Comparison of ENCODE assay signal across 29 cellular contexts in genomic region chr13:83810136-83810535, GRCh38.
"Had no signal": no experiment of that assay in that cellular context is flagged by ENCODE, and none has a peak within 500 bp of the region (broad histone marks: within the 10 kb centered on the region; RNA-seq: fewer than 3 reads in every experiment).

No MANE protein-coding gene starts in this region.

- H3K36me3 ChIP-seq: colonic mucosa, heart left ventricle, lower lobe of right lung, neutrophil, ovary, prostate gland, sigmoid colon, tibial artery, upper lobe of right lung had no signal

- H3K27me3 Mint-ChIP-seq: activated B cell treated with CpG ODN at 0.5 μM for 24 hours; activated CD8-positive, alpha-beta memory T cell treated with anti-CD3 and anti-CD28 coated beads, Interleukin-2, amount 10 ng/mL, durations not matched to agents 7 days and 5 days; activated CD8-positive, alpha-beta T cell treated with anti-CD3 and anti-CD28 coated beads for 36 hours; effector memory CD8-positive, alpha-beta T cell; natural killer cell treated with Interleukin-12 subunit alpha and Interleukin-12 subunit beta and Interleukin-15 and Interleukin-18, amount 100 ng/mL, for 72 hours; stimulated activated naive CD8-positive, alpha-beta T cell treated with anti-CD3 and anti-CD28 coated beads, Interleukin-15, Interleukin-2, amounts not matched to agents 100 ng/mL and 50 ng/mL, for 24 hours had no signal

- H3K36me3 Mint-ChIP-seq: activated CD8-positive, alpha-beta memory T cell treated with anti-CD3 and anti-CD28 coated beads, Interleukin-2, amount 10 ng/mL, durations not matched to agents 7 days and 5 days; activated naive CD4-positive, alpha-beta T cell treated with anti-CD3 and anti-CD28 coated beads, Interleukin-2, amount 50 U/mL, for 72 hours; immature natural killer cell; stimulated activated effector memory CD8-positive, alpha-beta T cell treated with anti-CD3 and anti-CD28 coated beads, Interleukin-12 subunit alpha, Interleukin-12 subunit beta, amount 100 ng/mL, for 72 hours had no signal

- H3K4me3 ChIP-seq: colonic mucosa, heart left ventricle, lower lobe of right lung, mucosa of descending colon, ovary, prostate gland, sigmoid colon, tibial artery, upper lobe of right lung had no signal

- H3K27me3 ChIP-seq: colonic mucosa, heart left ventricle, neutrophil, ovary, sigmoid colon, tibial artery, upper lobe of right lung had no signal

- H3K9me3 Mint-ChIP-seq: activated CD8-positive, alpha-beta T cell treated with anti-CD3 and anti-CD28 coated beads for 36 hours; stimulated activated naive CD8-positive, alpha-beta T cell treated with anti-CD3 and anti-CD28 coated beads, Interleukin-15, Interleukin-2, amounts not matched to agents 100 ng/mL and 50 ng/mL, for 24 hours; T-helper 2 cell treated with Interferon-gamma antibody and Interleukin-4, amounts not matched to agents 5 μg/mL and 100 μg/mL, for 36 hours had no signal

- H3K27ac Mint-ChIP-seq: activated B cell treated with CpG ODN at 0.5 μM for 24 hours; activated CD8-positive, alpha-beta memory T cell treated with anti-CD3 and anti-CD28 coated beads, Interleukin-2, amount 10 ng/mL, durations not matched to agents 7 days and 5 days; activated CD8-positive, alpha-beta T cell treated with anti-CD3 and anti-CD28 coated beads for 36 hours; activated naive CD4-positive, alpha-beta T cell treated with anti-CD3 and anti-CD28 coated beads, Interleukin-2, amount 50 U/mL, for 72 hours; effector memory CD8-positive, alpha-beta T cell; immature natural killer cell; natural killer cell treated with Interleukin-12 subunit alpha and Interleukin-12 subunit beta and Interleukin-15 and Interleukin-18, amount 100 ng/mL, for 72 hours; stimulated activated effector memory CD8-positive, alpha-beta T cell treated with anti-CD3 and anti-CD28 coated beads, Interleukin-12 subunit alpha, Interleukin-12 subunit beta, amount 100 ng/mL, for 72 hours; stimulated activated naive CD8-positive, alpha-beta T cell treated with anti-CD3 and anti-CD28 coated beads, Interleukin-15, Interleukin-2, amounts not matched to agents 100 ng/mL and 50 ng/mL, for 24 hours; T-helper 2 cell treated with Interferon-gamma antibody and Interleukin-4, amounts not matched to agents 5 μg/mL and 100 μg/mL, for 36 hours had no signal

- H3K9me3 ChIP-seq: colonic mucosa, heart left ventricle, lower lobe of right lung, neutrophil, ovary, prostate gland, sigmoid colon, tibial artery, upper lobe of right lung had no signal

- H3K4me1 ChIP-seq: colonic mucosa, heart left ventricle, lower lobe of right lung, prostate gland, sigmoid colon, tibial artery, upper lobe of right lung had no signal

- ATAC-seq: activated CD8-positive, alpha-beta memory T cell treated with anti-CD3 and anti-CD28 coated beads, Interleukin-2, amount 10 ng/mL, durations not matched to agents 7 days and 5 days; activated CD8-positive, alpha-beta T cell treated with anti-CD3 and anti-CD28 coated beads for 36 hours; activated naive CD4-positive, alpha-beta T cell treated with anti-CD3 and anti-CD28 coated beads, Interleukin-2, amount 50 U/mL, for 72 hours; effector memory CD8-positive, alpha-beta T cell; heart left ventricle; left lobe of liver; lower lobe of right lung; mucosa of descending colon; natural killer cell treated with Interleukin-12 subunit alpha and Interleukin-12 subunit beta and Interleukin-15 and Interleukin-18, amount 100 ng/mL, for 72 hours; stimulated activated effector memory CD8-positive, alpha-beta T cell treated with anti-CD3 and anti-CD28 coated beads, Interleukin-12 subunit alpha, Interleukin-12 subunit beta, amount 100 ng/mL, for 72 hours; upper lobe of right lung had no signal

- H3K27ac ChIP-seq: colonic mucosa, heart left ventricle, lower lobe of right lung, neutrophil, ovary, prostate gland, sigmoid colon, tibial artery, upper lobe of right lung had no signal

- DNase-seq: activated B cell treated with CpG ODN at 0.5 μM for 24 hours; activated CD4-positive, alpha-beta T cell treated with anti-CD3 and anti-CD28 coated beads, Interleukin-2, amount 50 U/mL, for 1 hour; activated CD8-positive, alpha-beta memory T cell treated with anti-CD3 and anti-CD28 coated beads, Interleukin-2, amount 10 ng/mL, durations not matched to agents 7 days and 5 days; activated CD8-positive, alpha-beta T cell treated with anti-CD3 and anti-CD28 coated beads for 36 hours; activated naive CD4-positive, alpha-beta T cell; activated T-cell treated with anti-CD3 and anti-CD28 coated beads, Interleukin-2, amount 50 U/mL, for 48 hours; colonic mucosa; effector memory CD8-positive, alpha-beta T cell; erythroblast; heart left ventricle; immature natural killer cell; lower lobe of right lung; mesendoderm; mucosa of descending colon; ovary; sigmoid colon; small intestine; stimulated activated CD4-positive, alpha-beta T cell treated with anti-CD3 and anti-CD28 coated beads, Interleukin-4, amount 100 ng/mL, for 24 hours; T-helper 1 cell; tibial artery; upper lobe of right lung had no signal

- H3K4me3 Mint-ChIP-seq: activated B cell treated with CpG ODN at 0.5 μM for 24 hours; activated CD8-positive, alpha-beta memory T cell treated with anti-CD3 and anti-CD28 coated beads, Interleukin-2, amount 10 ng/mL, durations not matched to agents 7 days and 5 days; activated CD8-positive, alpha-beta T cell treated with anti-CD3 and anti-CD28 coated beads for 36 hours; effector memory CD8-positive, alpha-beta T cell; immature natural killer cell; natural killer cell treated with Interleukin-12 subunit alpha and Interleukin-12 subunit beta and Interleukin-15 and Interleukin-18, amount 100 ng/mL, for 72 hours; stimulated activated effector memory CD8-positive, alpha-beta T cell treated with anti-CD3 and anti-CD28 coated beads, Interleukin-12 subunit alpha, Interleukin-12 subunit beta, amount 100 ng/mL, for 72 hours; stimulated activated naive CD8-positive, alpha-beta T cell treated with anti-CD3 and anti-CD28 coated beads, Interleukin-15, Interleukin-2, amounts not matched to agents 100 ng/mL and 50 ng/mL, for 24 hours; T-helper 2 cell treated with Interferon-gamma antibody and Interleukin-4, amounts not matched to agents 5 μg/mL and 100 μg/mL, for 36 hours had no signal

- H3K4me1 Mint-ChIP-seq: activated B cell treated with CpG ODN at 0.5 μM for 24 hours; activated CD8-positive, alpha-beta memory T cell treated with anti-CD3 and anti-CD28 coated beads, Interleukin-2, amount 10 ng/mL, durations not matched to agents 7 days and 5 days; immature natural killer cell; stimulated activated effector memory CD8-positive, alpha-beta T cell treated with anti-CD3 and anti-CD28 coated beads, Interleukin-12 subunit alpha, Interleukin-12 subunit beta, amount 100 ng/mL, for 72 hours had no signal
